ENCODE assay signal across 2 cellular contexts in genomic region chr10:62457196-62457595, GRCh38.
TF ChIP-seq lines count a peak whose summit lies in the region.

No MANE protein-coding gene starts in this region.

TF ChIP-seq in IMR-90, 13 proteins besides CTCF, POLR2A, EP300 and RAD21:
- TF ChIP-seq NFE2L2 (IDR thresholded peaks at IDR 0.05; ENCODE audit: low read depth, low read length), result no peak
- no peak for TF ChIP-seq MAZ (IDR thresholded peaks at IDR 0.05; ENCODE audit: borderline replicate concordance, low read depth, low read length)
- no peak for TF ChIP-seq MXI1 (IDR thresholded peaks at IDR 0.05; ENCODE audit: borderline replicate concordance, low read depth, low read length)
TF ChIP-seq in IMR-90: peak in this region for 0.

TF ChIP-seq in WTC11, 78 proteins besides CTCF, POLR2A, EP300 and RAD21:
- TF ChIP-seq CDX4 (CRISPR knock-in tag; IDR thresholded peaks at IDR 0.05; ENCODE audit: borderline replicate concordance) (no peak), FOXP4 (CRISPR knock-in tag; IDR thresholded peaks at IDR 0.05) (no peak), GTF2I (CRISPR knock-in tag; conservative IDR thresholded peaks at IDR 0.05) (no peak), ZBTB21 (CRISPR knock-in tag; IDR thresholded peaks at IDR 0.05; ENCODE audit: borderline replicate concordance) (no peak), USF1 (CRISPR knock-in tag; IDR thresholded peaks at IDR 0.05) (no peak), ZNF532 (CRISPR knock-in tag; IDR thresholded peaks at IDR 0.05; ENCODE audit: borderline replicate concordance) (no peak), RELA (CRISPR knock-in tag; IDR thresholded peaks at IDR 0.05; ENCODE audit: borderline replicate concordance) (no peak), TCF7 (CRISPR knock-in tag; IDR thresholded peaks at IDR 0.05; ENCODE audit: low read depth) (no peak), ATF3 (CRISPR knock-in tag; conservative IDR thresholded peaks at IDR 0.05) (no peak), AR (CRISPR knock-in tag; IDR thresholded peaks at IDR 0.05) (no peak), ZNF121 (CRISPR knock-in tag; IDR thresholded peaks at IDR 0.05) (no peak)
